ENCODE assay signal across 10 cellular contexts in the genomic region with DNA sequence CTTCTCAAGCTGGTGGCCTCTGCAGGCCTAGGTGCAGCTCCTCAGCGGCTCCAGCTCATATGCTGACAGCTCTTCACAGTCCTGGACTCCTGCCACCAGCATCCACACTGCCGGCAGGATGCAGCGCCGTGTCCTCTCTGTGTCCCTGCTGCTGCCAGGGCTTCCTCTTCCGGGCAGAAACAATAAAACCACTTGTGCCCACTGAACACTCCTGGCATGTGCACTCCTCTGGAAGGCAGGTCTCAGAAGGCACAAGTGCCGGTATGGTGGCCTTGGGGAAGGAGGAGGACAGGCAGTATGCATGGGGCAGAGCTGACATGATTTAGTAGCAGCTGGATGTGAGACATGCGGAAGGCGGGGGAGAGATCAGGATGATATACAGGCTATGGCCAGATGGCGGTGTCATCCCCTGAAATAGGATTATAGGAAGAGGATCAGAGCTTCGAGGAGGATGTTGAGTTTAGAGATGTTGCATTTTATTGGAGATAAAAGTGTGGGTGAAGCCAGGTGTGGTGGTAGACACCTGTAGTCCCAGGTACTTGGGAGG. TPM values are rescaled to one million over a fixed set of nuclear protein-coding genes. Genes with fewer than 3 reads are reported as not detected.
DNase-seq lines count a peak whose midpoint lies in the region; ATAC-seq, FAIRE-seq and TF ChIP-seq lines count a peak whose summit lies in the region.
"Had no signal": no experiment of that assay in that cellular context is flagged by ENCODE, and none has a peak within 500 bp of the region (broad histone marks: within the 10 kb centered on the region; RNA-seq: fewer than 3 reads in every experiment).

No MANE protein-coding gene starts in this region.

- POLR2A ChIA-PET in naive thymus-derived CD4-positive, alpha-beta T cell (lab: Charles Lee): interaction anchor here (0.6 kb wide), 1 partner anchor 218 kb away, joined by 3 read pairs; no protein-coding TSS in a partner anchor

- H3K36me3 Mint-ChIP-seq in glutamatergic neuron (ENCODE audit: unreplicated experiment): no peaks in the 10 kb centered on the region
- H3K36me3 Mint-ChIP-seq in naive thymus-derived CD4-positive, alpha-beta T cell: peaks cover 0 to 18% (median 0%) of the 10 kb centered on the region in 5 donors
- H3K36me3 Mint-ChIP-seq in activated T-cell treated with anti-CD3 and anti-CD28 coated beads, Interleukin-2, amount 50 U/mL, for 4 hours (ENCODE audit: insufficient read depth): peaks cover 2% of the 10 kb centered on the region

- H3K4me1 ChIP-seq in naive thymus-derived CD4-positive, alpha-beta T cell (ENCODE audit: control insufficient read depth in 2 of 2, insufficient read depth in 2 of 2, low read length in 2 of 2): no peaks in the 10 kb centered on the region

- peak overlapping the region; percentile 16 for H3K27ac Mint-ChIP-seq in glutamatergic neuron (ENCODE audit: unreplicated experiment)
- H3K27ac Mint-ChIP-seq in naive thymus-derived CD4-positive, alpha-beta T cell: peak overlapping the region in 1 of 9 donors; percentile 74
- H3K27ac Mint-ChIP-seq: activated CD8-positive, alpha-beta memory T cell treated with anti-CD3 and anti-CD28 coated beads, Interleukin-2, amount 10 ng/mL, durations not matched to agents 7 days and 5 days had no signal

- H3K4me3 ChIP-seq in AG09309 (ENCODE audit: control insufficient read depth, low read depth, low read length): no peak overlapping the region
- H3K4me3 ChIP-seq in naive thymus-derived CD4-positive, alpha-beta T cell (ENCODE audit: low read length): no peak overlapping the region
- H3K4me3 ChIP-seq: MG63 had no signal

- CTCF ChIA-PET in naive thymus-derived CD4-positive, alpha-beta T cell (lab: Charles Lee): interaction anchor here (0.6 to 1.5 kb wide), 2 partner anchors 8 to 9 kb away, joined by 3 to 5 read pairs; no protein-coding TSS in a partner anchor

- H3K4me1 Mint-ChIP-seq in glutamatergic neuron (ENCODE audit: low read depth, unreplicated experiment): peaks cover 4% of the 10 kb centered on the region
- H3K4me1 Mint-ChIP-seq in naive thymus-derived CD4-positive, alpha-beta T cell: peaks cover 0 to 9% (median 0%) of the 10 kb centered on the region in 7 donors
- no peaks in the 10 kb centered on the region for H3K4me1 Mint-ChIP-seq in activated T-cell treated with anti-CD3 and anti-CD28 coated beads, Interleukin-2, amount 50 U/mL, for 4 hours (ENCODE audit: low read depth)

- no peaks in the 10 kb centered on the region for H3K36me3 ChIP-seq in naive thymus-derived CD4-positive, alpha-beta T cell (ENCODE audit: control insufficient read depth in 2 of 3, insufficient read depth in 3 of 3, low read length in 3 of 3)
- H3K36me3 ChIP-seq: MG63 had no signal

- peaks cover 2% of the 10 kb centered on the region for H3K27me3 Mint-ChIP-seq in glutamatergic neuron (ENCODE audit: unreplicated experiment)
- H3K27me3 Mint-ChIP-seq in naive thymus-derived CD4-positive, alpha-beta T cell: no peaks in the 10 kb centered on the region
- H3K27me3 Mint-ChIP-seq in activated T-cell treated with anti-CD3 and anti-CD28 coated beads, Interleukin-2, amount 50 U/mL, for 4 hours (ENCODE audit: low read depth): no peaks in the 10 kb centered on the region
- H3K27me3 Mint-ChIP-seq: activated CD8-positive, alpha-beta memory T cell treated with anti-CD3 and anti-CD28 coated beads, Interleukin-2, amount 10 ng/mL, durations not matched to agents 7 days and 5 days had no signal

- no peak for TF ChIP-seq POLR2A in GM12891 (IDR thresholded peaks at IDR 0.05; ENCODE audit: low read depth, low read length)

- no peaks in the 10 kb centered on the region for H3K9me3 ChIP-seq in naive thymus-derived CD4-positive, alpha-beta T cell (ENCODE audit: control insufficient read depth in 2 of 3, low read length in 3 of 3)
- H3K9me3 ChIP-seq: MG63 had no signal

- intact Hi-C loops in naive thymus-derived CD4-positive, alpha-beta T cell (cut with micrococcal nuclease): no loop called here

- H3K9me3 Mint-ChIP-seq in glutamatergic neuron (ENCODE audit: unreplicated experiment): peaks cover 2% of the 10 kb centered on the region
- H3K9me3 Mint-ChIP-seq in naive thymus-derived CD4-positive, alpha-beta T cell: peaks cover 0 to 1% (median 0%) of the 10 kb centered on the region in 11 donors
- H3K9me3 Mint-ChIP-seq in activated T-cell treated with anti-CD3 and anti-CD28 coated beads, Interleukin-2, amount 50 U/mL, for 4 hours: no peaks in the 10 kb centered on the region

- peak; percentile 9 for TF ChIP-seq CTCF in AG09309 (IDR thresholded peaks at IDR 0.05; ENCODE audit: control insufficient read depth, insufficient read depth, low read depth, low read length, missing control alignments)
- TF ChIP-seq CTCF in glutamatergic neuron (IDR thresholded peaks at IDR 0.05; ENCODE audit: partially characterized antibody, unreplicated experiment): peak; percentile 34

- H3K27me3 ChIP-seq in naive thymus-derived CD4-positive, alpha-beta T cell (ENCODE audit: control insufficient read depth in 2 of 2, insufficient read depth in 2 of 2, low read length in 2 of 2): no peaks in the 10 kb centered on the region
- H3K27me3 ChIP-seq: MG63 had no signal

- no peak for ATAC-seq in GM21367 (IDR thresholded peaks at IDR 0.05; ENCODE audit: unreplicated experiment)
- no peak for ATAC-seq in naive thymus-derived CD4-positive, alpha-beta T cell
- no peak for ATAC-seq in activated T-cell treated with anti-CD3 and anti-CD28 coated beads, Interleukin-2, amount 50 U/mL, for 4 hours
- ATAC-seq: activated CD8-positive, alpha-beta memory T cell treated with anti-CD3 and anti-CD28 coated beads, Interleukin-2, amount 10 ng/mL, durations not matched to agents 7 days and 5 days had no signal

- H3K4me3 Mint-ChIP-seq in glutamatergic neuron (ENCODE audit: unreplicated experiment): no peak overlapping the region
- no peak overlapping the region for H3K4me3 Mint-ChIP-seq in naive thymus-derived CD4-positive, alpha-beta T cell
- H3K4me3 Mint-ChIP-seq in activated T-cell treated with anti-CD3 and anti-CD28 coated beads, Interleukin-2, amount 50 U/mL, for 4 hours: no peak overlapping the region
- H3K4me3 Mint-ChIP-seq: activated CD8-positive, alpha-beta memory T cell treated with anti-CD3 and anti-CD28 coated beads, Interleukin-2, amount 10 ng/mL, durations not matched to agents 7 days and 5 days had no signal

- DNase-seq in AG09309 (ENCODE audit: low read depth): no peak
- DNase-seq in HCEC 1CT: peak; percentile 22
- peak; percentile 62 for DNase-seq in RKO (ENCODE audit: low spot score)
- peak; percentile 46 for DNase-seq in glutamatergic neuron
- no peak for DNase-seq in GM12891 (ENCODE audit: insufficient read length, low spot score)
- DNase-seq in naive thymus-derived CD4-positive, alpha-beta T cell: no peak
- DNase-seq in activated T-cell treated with anti-CD3 and anti-CD28 coated beads, Interleukin-2, amount 50 U/mL, for 4 hours: no peak
- DNase-seq: activated CD8-positive, alpha-beta memory T cell treated with anti-CD3 and anti-CD28 coated beads, Interleukin-2, amount 10 ng/mL, durations not matched to agents 7 days and 5 days; MG63 had no signal

- H3K27ac ChIP-seq in naive thymus-derived CD4-positive, alpha-beta T cell (ENCODE audit: low read depth, low read length): no peak overlapping the region

- no peak for FAIRE-seq in GM12891 (lab: Jason Lieb, UNC)

TF ChIP-seq in GM12891, 5 proteins besides CTCF, POLR2A, EP300 and RAD21:
- no peak for TF ChIP-seq TAF1 (IDR thresholded peaks at IDR 0.05; ENCODE audit: low read depth, low read length)
- TF ChIP-seq PAX5 (IDR thresholded peaks at IDR 0.05; ENCODE audit: insufficient read depth, low read length, severe bottlenecking): no peak
- no peak for TF ChIP-seq SPI1 (IDR thresholded peaks at IDR 0.05; ENCODE audit: low read depth, low read length)
- no peak for TF ChIP-seq POU2F2 (IDR thresholded peaks at IDR 0.05; ENCODE audit: low read depth, low read length)
- no peak for TF ChIP-seq POLR2AphosphoS5 (IDR thresholded peaks at IDR 0.05; ENCODE audit: low read depth, low read length)

RNA-seq across cellular contexts. Expression of a gene that starts 7.5 kb away (rescaled TPM):
- 81.8 TPM for total RNA-seq in glutamatergic neuron (ENCODE audit: unreplicated experiment)
- 43.2 TPM for polyA plus RNA-seq in GM12891 (2012; ENCODE audit: low read depth, missing spikeins)
- 100 to 1,000 TPM; 117 to 171 (median 149) TPM for total RNA-seq in naive thymus-derived CD4-positive, alpha-beta T cell
- polyA plus RNA-seq in naive thymus-derived CD4-positive, alpha-beta T cell: 1 to 10 TPM; 7.1 to 8.4 TPM
- total RNA-seq in activated T-cell treated with anti-CD3 and anti-CD28 coated beads, Interleukin-2, amount 50 U/mL, for 4 hours: 100 to 1,000 TPM in 2 of 3 donors, 10 to 100 TPM in 1; 93.2 to 124 (median 122) TPM

RNA-seq across cellular contexts. Expression of a gene that starts 11.3 kb away (rescaled TPM):
- total RNA-seq in glutamatergic neuron (ENCODE audit: unreplicated experiment): 3.3 TPM
- polyA plus RNA-seq in GM12891 (2012; ENCODE audit: low read depth, missing spikeins): 9.3 TPM
- 10 to 100 TPM in 2 of 5 experiments, 1 to 10 TPM in 3; 2.3 to 78.6 (median 9.1) TPM for total RNA-seq in naive thymus-derived CD4-positive, alpha-beta T cell
- polyA plus RNA-seq in naive thymus-derived CD4-positive, alpha-beta T cell: not detected
- total RNA-seq in activated T-cell treated with anti-CD3 and anti-CD28 coated beads, Interleukin-2, amount 50 U/mL, for 4 hours: 1 to 10 TPM; 3.6 to 8.1 (median 5.8) TPM

RNA-seq across cellular contexts. Expression of a gene that starts 27.3 kb away (rescaled TPM):
- 26.5 TPM for total RNA-seq in glutamatergic neuron (ENCODE audit: unreplicated experiment)
- 28.0 TPM for polyA plus RNA-seq in GM12891 (2012; ENCODE audit: low read depth, missing spikeins)
- 100 to 1,000 TPM in 1 of 5 experiments, 10 to 100 TPM in 4; 31.8 to 516 (median 58.9) TPM for total RNA-seq in naive thymus-derived CD4-positive, alpha-beta T cell
- polyA plus RNA-seq in naive thymus-derived CD4-positive, alpha-beta T cell: 1 to 10 TPM; 2.0 to 4.0 TPM
- total RNA-seq in activated T-cell treated with anti-CD3 and anti-CD28 coated beads, Interleukin-2, amount 50 U/mL, for 4 hours: 100 to 1,000 TPM; 162 to 242 (median 189) TPM

RNA-seq across cellular contexts. Expression of a gene that starts 36.7 kb away (rescaled TPM):
- 10.7 TPM for total RNA-seq in glutamatergic neuron (ENCODE audit: unreplicated experiment)
- polyA plus RNA-seq in GM12891 (2012; ENCODE audit: low read depth, missing spikeins): 16.1 TPM
- total RNA-seq in naive thymus-derived CD4-positive, alpha-beta T cell: 10 to 100 TPM; 13.3 to 34.2 (median 29.0) TPM
- polyA plus RNA-seq in naive thymus-derived CD4-positive, alpha-beta T cell: 10 to 100 TPM; 48.9 to 50.9 TPM
- total RNA-seq in activated T-cell treated with anti-CD3 and anti-CD28 coated beads, Interleukin-2, amount 50 U/mL, for 4 hours: 10 to 100 TPM; 39.9 to 43.6 (median 40.0) TPM

RNA-seq across cellular contexts. Expression of a gene that starts 39.4 kb away (rescaled TPM):
- 65.1 TPM for total RNA-seq in glutamatergic neuron (ENCODE audit: unreplicated experiment)
- polyA plus RNA-seq in GM12891 (2012; ENCODE audit: low read depth, missing spikeins): 29.4 TPM
- total RNA-seq in naive thymus-derived CD4-positive, alpha-beta T cell: 10 to 100 TPM; 34.2 to 72.7 (median 62.0) TPM
- polyA plus RNA-seq in naive thymus-derived CD4-positive, alpha-beta T cell: 10 to 100 TPM; 57.3 to 75.1 TPM
- 10 to 100 TPM; 63.4 to 70.5 (median 68.0) TPM for total RNA-seq in activated T-cell treated with anti-CD3 and anti-CD28 coated beads, Interleukin-2, amount 50 U/mL, for 4 hours

Comparison
In these comparisons a context has a peak if more than half of its experiments do, and no peak if none do; other contexts are left out.
1. DNase-seq: peak in HCEC 1CT (single experiment), RKO (single experiment) and glutamatergic neuron (single experiment); none in AG09309 (single experiment), GM12891 (single experiment), naive thymus-derived CD4-positive, alpha-beta T cell (0 of 9) and activated T-cell treated with anti-CD3 and anti-CD28 coated beads, Interleukin-2, amount 50 U/mL, for 4 hours (single experiment).